Comparison of ENCODE assay signal across 8 cellular contexts in genomic region chr3:10025205-10026083, GRCh38. TPM values are rescaled to one million over a fixed set of nuclear protein-coding genes. Genes with fewer than 3 reads are reported as not detected.
DNase-seq lines count a peak whose midpoint lies in the region; ATAC-seq and TF ChIP-seq lines count a peak whose summit lies in the region.

No MANE protein-coding gene starts in this region.

- peak overlapping the region; percentile 94 to 96 (median 95) for H3K4me3 Mint-ChIP-seq in T-cell

- CTCF ChIA-PET in T-cell (lab: Charles Lee): interaction anchor here in 1 of 2 donors (0.6 to 1.2 kb wide), 5 partner anchors 50 to 295 kb away, joined by 3 to 5 read pairs (median 4); partner anchors contain the start of genes CRELD1, RPUSD3 and SEC13

- TF ChIP-seq CTCF in foreskin keratinocyte (conservative IDR thresholded peaks at IDR 0.05): no peak

- POLR2A ChIA-PET in T-cell (lab: Charles Lee): interaction anchor here (0.6 to 1.1 kb wide), 3 partner anchors 56 to 98 kb away, joined by 3 to 5 read pairs (median 4); partner anchors contain the start of gene CRELD1 (in 1 of the 2)

- peaks cover 29 to 38% (median 31%) of the 10 kb centered on the region in 3 donors for H3K4me1 Mint-ChIP-seq in T-cell

- ATAC-seq in GM19324 (IDR thresholded peaks at IDR 0.05; ENCODE audit: low FRiP score, unreplicated experiment) (peak; percentile 23), T-cell (replicated peaks in 1 of 4) (peak in 1 of 4 experiments; percentile 42), foreskin keratinocyte (no peak)

- peaks cover 22% of the 10 kb centered on the region for H3K36me3 Mint-ChIP-seq in T-cell

- H3K27ac ChIP-seq in foreskin keratinocyte: peak overlapping the region; percentile 91

- no peaks in the 10 kb centered on the region for H3K27me3 ChIP-seq in foreskin keratinocyte

- H3K9me3 Mint-ChIP-seq in T-cell: no peaks in the 10 kb centered on the region

- H3K27me3 Mint-ChIP-seq in T-cell: no peaks in the 10 kb centered on the region

- no peak for DNase-seq in T-cell
- DNase-seq in foreskin keratinocyte: no peak
- DNase-seq in skeletal muscle cell (ENCODE audit: low read depth): no peak
- no peak for DNase-seq in hepatic stellate cell (ENCODE audit: low spot score)
- no peak for DNase-seq in medulla oblongata (ENCODE audit: extremely low spot score)
- DNase-seq in nucleus accumbens (lab: John Stamatoyannopoulos, UW): no peak
- no peak for DNase-seq in NCI-H1417 (lab: John Stamatoyannopoulos, UW)

- H3K4me3 ChIP-seq in skeletal muscle cell (ENCODE audit: low read depth, low read length): peak overlapping the region; percentile 92

- H3K4me1 ChIP-seq in foreskin keratinocyte: peaks cover 15% of the 10 kb centered on the region

- peak overlapping the region; percentile 88 to 92 for H3K27ac Mint-ChIP-seq in T-cell

RNA-seq across cellular contexts. Expression of gene FANCD2, which starts 0.8 kb away (rescaled TPM):
- total RNA-seq in T-cell (10 to 100 TPM; 15.4 to 22.5 (median 18.2) TPM), foreskin keratinocyte (31.8 and 45.0 TPM in 2 replicates)
- 13.0 and 24.3 TPM in 2 replicates for polyA plus RNA-seq in foreskin keratinocyte

RNA-seq across cellular contexts. Expression of gene EMC3, which starts 38.8 kb away (rescaled TPM):
- total RNA-seq in T-cell (10 to 100 TPM; 33.8 to 47.7 (median 36.6) TPM), foreskin keratinocyte (43.4 and 56.1 TPM in 2 replicates)
- 62.2 and 64.3 TPM in 2 replicates for polyA plus RNA-seq in foreskin keratinocyte
